In the genomic region with DNA sequence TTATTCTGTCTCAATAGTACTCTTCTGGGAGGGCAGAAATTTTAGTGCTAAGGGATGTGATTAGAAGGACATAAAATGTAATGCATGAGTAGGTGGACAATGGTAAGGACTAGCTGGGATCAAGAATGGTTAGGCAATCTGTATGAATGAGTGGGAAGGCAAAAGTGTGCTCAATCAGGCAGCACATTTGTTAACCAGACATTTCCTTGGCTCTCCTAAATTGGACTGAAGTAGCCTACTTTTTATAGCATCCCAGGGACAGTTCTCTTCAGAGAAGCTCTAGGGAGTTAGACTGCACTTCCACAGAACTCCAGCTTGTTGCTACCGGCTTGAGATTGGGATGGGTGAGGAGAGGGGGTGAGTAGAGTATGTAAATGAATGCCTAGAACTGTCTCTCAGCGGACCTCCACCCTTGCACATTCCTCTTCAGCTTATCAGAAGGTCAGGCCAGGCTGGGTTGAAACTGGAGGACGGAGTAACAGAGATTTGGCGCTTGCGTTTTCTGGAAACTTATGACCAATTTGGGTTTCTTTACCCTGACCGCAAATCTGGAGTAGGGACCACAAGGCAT, we compare ENCODE assay signal across 14 cellular contexts. TPM values are rescaled to one million over a fixed set of nuclear protein-coding genes. Genes with fewer than 3 reads are reported as not detected.
"Had no signal": no experiment of that assay in that cellular context is flagged by ENCODE, and none has a peak within 500 bp of the region (broad histone marks: within the 10 kb centered on the region; RNA-seq: fewer than 3 reads in every experiment).

No MANE protein-coding gene starts in this region.

- H3K9me3 ChIP-seq: body of pancreas had no signal

- H3K27ac ChIP-seq: body of pancreas, epithelial cell of prostate, parathyroid adenoma had no signal

- DNase-seq: activated CD4-positive, alpha-beta T cell treated with anti-CD3 and anti-CD28 coated beads, Interleukin-2, amount 10 ng/mL, durations not matched to agents 24 days and 14 days; activated naive CD4-positive, alpha-beta T cell treated with anti-CD3 and anti-CD28 coated beads for 36 hours; body of pancreas; effector memory CD8-positive, alpha-beta T cell; glutamatergic neuron; stimulated activated naive B cell treated with anti-CD40 and anti-IgM and Interleukin-4, amounts not matched to agents 10 μg/mL and 1 μg/mL and 100 μg/mL, for 72 hours; T-helper 1 cell had no signal

- H3K9me3 Mint-ChIP-seq: activated CD4-positive, alpha-beta T cell treated with anti-CD3 and anti-CD28 coated beads, Interleukin-2, amount 10 ng/mL, durations not matched to agents 24 days and 14 days; activated naive CD4-positive, alpha-beta T cell treated with anti-CD3 and anti-CD28 coated beads for 36 hours; activated T-helper 17 cell treated with anti-CD3 and anti-CD28 coated beads, Interleukin-2, amount 50 U/mL, for 72 hours; effector memory CD8-positive, alpha-beta T cell; memory B cell; stimulated activated naive B cell treated with anti-CD40 and anti-IgM and Interleukin-4, amounts not matched to agents 10 μg/mL and 1 μg/mL and 100 μg/mL, for 72 hours; type B pancreatic cell had no signal

- H3K4me1 ChIP-seq: body of pancreas, parathyroid adenoma had no signal

- H3K4me1 Mint-ChIP-seq: activated CD4-positive, alpha-beta T cell treated with anti-CD3 and anti-CD28 coated beads, Interleukin-2, amount 10 ng/mL, durations not matched to agents 24 days and 14 days; activated T-helper 17 cell treated with anti-CD3 and anti-CD28 coated beads, Interleukin-2, amount 50 U/mL, for 72 hours; memory B cell; stimulated activated naive B cell treated with anti-CD40 and anti-IgM and Interleukin-4, amounts not matched to agents 10 μg/mL and 1 μg/mL and 100 μg/mL, for 72 hours had no signal

- H3K4me3 Mint-ChIP-seq: activated CD4-positive, alpha-beta T cell treated with anti-CD3 and anti-CD28 coated beads, Interleukin-2, amount 10 ng/mL, durations not matched to agents 24 days and 14 days; activated naive CD4-positive, alpha-beta T cell treated with anti-CD3 and anti-CD28 coated beads for 36 hours; activated T-helper 17 cell treated with anti-CD3 and anti-CD28 coated beads, Interleukin-2, amount 50 U/mL, for 72 hours; effector memory CD8-positive, alpha-beta T cell; memory B cell; stimulated activated naive B cell treated with anti-CD40 and anti-IgM and Interleukin-4, amounts not matched to agents 10 μg/mL and 1 μg/mL and 100 μg/mL, for 72 hours; type B pancreatic cell had no signal

- H3K27ac Mint-ChIP-seq: activated CD4-positive, alpha-beta T cell treated with anti-CD3 and anti-CD28 coated beads, Interleukin-2, amount 10 ng/mL, durations not matched to agents 24 days and 14 days; activated naive CD4-positive, alpha-beta T cell treated with anti-CD3 and anti-CD28 coated beads for 36 hours; activated T-helper 17 cell treated with anti-CD3 and anti-CD28 coated beads, Interleukin-2, amount 50 U/mL, for 72 hours; effector memory CD8-positive, alpha-beta T cell; memory B cell; stimulated activated naive B cell treated with anti-CD40 and anti-IgM and Interleukin-4, amounts not matched to agents 10 μg/mL and 1 μg/mL and 100 μg/mL, for 72 hours; type B pancreatic cell had no signal

- ATAC-seq: activated T-helper 17 cell treated with anti-CD3 and anti-CD28 coated beads, Interleukin-2, amount 50 U/mL, for 72 hours; body of pancreas; effector memory CD8-positive, alpha-beta T cell; left lobe of liver; stimulated activated naive B cell treated with anti-CD40 and anti-IgM and Interleukin-4, amounts not matched to agents 10 μg/mL and 1 μg/mL and 100 μg/mL, for 72 hours had no signal

- H3K36me3 Mint-ChIP-seq: memory B cell; stimulated activated naive B cell treated with anti-CD40 and anti-IgM and Interleukin-4, amounts not matched to agents 10 μg/mL and 1 μg/mL and 100 μg/mL, for 72 hours; type B pancreatic cell had no signal

- H3K27me3 ChIP-seq: body of pancreas had no signal

- H3K4me3 ChIP-seq: body of pancreas had no signal

RNA-seq across cellular contexts. Expression of a gene that starts 19.0 kb away (rescaled TPM):
- total RNA-seq: activated CD4-positive, alpha-beta T cell treated with anti-CD3 and anti-CD28 coated beads, Interleukin-2, amount 10 ng/mL, durations not matched to agents 24 days and 14 days; activated naive CD4-positive, alpha-beta T cell treated with anti-CD3 and anti-CD28 coated beads for 36 hours; activated T-helper 17 cell treated with anti-CD3 and anti-CD28 coated beads, Interleukin-2, amount 50 U/mL, for 72 hours; body of pancreas; fibroblast of villous mesenchyme; left lobe of liver had no signal

RNA-seq across cellular contexts. Expression of a gene that starts 51.0 kb away (rescaled TPM):
- total RNA-seq: activated CD4-positive, alpha-beta T cell treated with anti-CD3 and anti-CD28 coated beads, Interleukin-2, amount 10 ng/mL, durations not matched to agents 24 days and 14 days; activated naive CD4-positive, alpha-beta T cell treated with anti-CD3 and anti-CD28 coated beads for 36 hours had no signal
